Comparison of ENCODE assay signal across 9 cellular contexts in genomic region chr4:138835833-138836521, GRCh38.
A peak's percentile ranks its signal among the peaks of the same experiment; 100 is the strongest.
DNase-seq lines count a peak whose midpoint lies in the region; ATAC-seq and TF ChIP-seq lines count a peak whose summit lies in the region.
"Had no signal": no experiment of that assay in that cellular context is flagged by ENCODE, and none has a peak within 500 bp of the region (broad histone marks: within the 10 kb centered on the region; RNA-seq: fewer than 3 reads in every experiment).

No MANE protein-coding gene starts in this region.

- H3K27me3 ChIP-seq in right cardiac atrium (ENCODE audit: control insufficient read depth, insufficient read depth) = no peaks in the 10 kb centered on the region

- no peak for TF ChIP-seq CTCF in astrocyte of the cerebellum (IDR thresholded peaks at IDR 0.05; ENCODE audit: low read depth, low read length, missing control alignments)

- H3K4me3 ChIP-seq in astrocyte of the cerebellum (ENCODE audit: low read depth, low read length) (no peak overlapping the region), right cardiac atrium (ENCODE audit: low read length) (no peak overlapping the region)

- peak; percentile 36 to 83 for ATAC-seq in right cardiac atrium
- ATAC-seq in effector memory CD8-positive, alpha-beta T cell (replicated peaks) = no peak
- ATAC-seq in HG03139 (IDR thresholded peaks at IDR 0.05; ENCODE audit: unreplicated experiment) = no peak

- H3K4me1 Mint-ChIP-seq in effector memory CD8-positive, alpha-beta T cell (ENCODE audit: low read depth in 2 of 2) = no peaks in the 10 kb centered on the region
- H3K4me1 Mint-ChIP-seq: CD4-positive, alpha-beta memory T cell had no signal

- intact Hi-C loops in right cardiac atrium (cut with DNase I) = no loop called here

- TF ChIP-seq RAD21 in Ishikawa (IDR thresholded peaks at IDR 0.05; ENCODE audit: low read depth) = no peak

- DNase-seq in DMS53 (lab: John Stamatoyannopoulos, UW) (peak; percentile 50), astrocyte of the cerebellum (ENCODE audit: low read depth) (peak; percentile 34), right cardiac atrium (peak; percentile 17 to 80 (median 73)), GOT3 (lab: John Stamatoyannopoulos, UW) (no peak), NCI-H2107 (lab: John Stamatoyannopoulos, UW) (no peak)
- DNase-seq in effector memory CD8-positive, alpha-beta T cell = no peak
- DNase-seq: CD4-positive, alpha-beta memory T cell had no signal

- peaks cover 3% of the 10 kb centered on the region for H3K36me3 Mint-ChIP-seq in effector memory CD8-positive, alpha-beta T cell (ENCODE audit: insufficient read depth)
- H3K36me3 Mint-ChIP-seq: CD4-positive, alpha-beta memory T cell had no signal

- no peak overlapping the region for H3K4me3 Mint-ChIP-seq in effector memory CD8-positive, alpha-beta T cell
- H3K4me3 Mint-ChIP-seq: CD4-positive, alpha-beta memory T cell had no signal

- H3K9me3 Mint-ChIP-seq in effector memory CD8-positive, alpha-beta T cell = no peaks in the 10 kb centered on the region

- in situ Hi-C loops in astrocyte of the cerebellum (cut with HindIII; ENCODE audit: low sequenced_read_pairs) = no loop called here

- H3K27me3 Mint-ChIP-seq in effector memory CD8-positive, alpha-beta T cell = peaks cover 13 to 16% of the 10 kb centered on the region in 2 donors

- no peaks in the 10 kb centered on the region for H3K9me3 ChIP-seq in right cardiac atrium (ENCODE audit: control insufficient read depth, low read length)

- 51% methylated on average over 9 of the region's 9 CpGs for WGBS in right cardiac atrium

- H3K27ac Mint-ChIP-seq in effector memory CD8-positive, alpha-beta T cell = no peak overlapping the region
- H3K27ac Mint-ChIP-seq: CD4-positive, alpha-beta memory T cell had no signal

- no peak for TF ChIP-seq EP300 in Ishikawa (IDR thresholded peaks at IDR 0.05; ENCODE audit: borderline replicate concordance)

- no peak overlapping the region for H3K27ac ChIP-seq in right cardiac atrium (ENCODE audit: low read length)

- H3K4me1 ChIP-seq in right cardiac atrium (ENCODE audit: control insufficient read depth, insufficient read depth, low read length) = no peaks in the 10 kb centered on the region

TF ChIP-seq in Ishikawa, 13 proteins besides CTCF, POLR2A, EP300 and RAD21:
- peak; percentile 46 for TF ChIP-seq NFIC (IDR thresholded peaks at IDR 0.05)
- TF ChIP-seq, protein P1, sequence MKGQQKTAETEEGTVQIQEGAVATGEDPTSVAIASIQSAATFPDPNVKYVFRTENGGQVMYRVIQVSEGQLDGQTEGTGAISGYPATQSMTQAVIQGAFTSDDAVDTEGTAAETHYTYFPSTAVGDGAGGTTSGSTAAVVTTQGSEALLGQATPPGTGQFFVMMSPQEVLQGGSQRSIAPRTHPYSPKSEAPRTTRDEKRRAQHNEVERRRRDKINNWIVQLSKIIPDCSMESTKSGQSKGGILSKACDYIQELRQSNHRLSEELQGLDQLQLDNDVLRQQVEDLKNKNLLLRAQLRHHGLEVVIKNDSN (IDR thresholded peaks at IDR 0.05) = no peak
- TF ChIP-seq, protein P2, sequence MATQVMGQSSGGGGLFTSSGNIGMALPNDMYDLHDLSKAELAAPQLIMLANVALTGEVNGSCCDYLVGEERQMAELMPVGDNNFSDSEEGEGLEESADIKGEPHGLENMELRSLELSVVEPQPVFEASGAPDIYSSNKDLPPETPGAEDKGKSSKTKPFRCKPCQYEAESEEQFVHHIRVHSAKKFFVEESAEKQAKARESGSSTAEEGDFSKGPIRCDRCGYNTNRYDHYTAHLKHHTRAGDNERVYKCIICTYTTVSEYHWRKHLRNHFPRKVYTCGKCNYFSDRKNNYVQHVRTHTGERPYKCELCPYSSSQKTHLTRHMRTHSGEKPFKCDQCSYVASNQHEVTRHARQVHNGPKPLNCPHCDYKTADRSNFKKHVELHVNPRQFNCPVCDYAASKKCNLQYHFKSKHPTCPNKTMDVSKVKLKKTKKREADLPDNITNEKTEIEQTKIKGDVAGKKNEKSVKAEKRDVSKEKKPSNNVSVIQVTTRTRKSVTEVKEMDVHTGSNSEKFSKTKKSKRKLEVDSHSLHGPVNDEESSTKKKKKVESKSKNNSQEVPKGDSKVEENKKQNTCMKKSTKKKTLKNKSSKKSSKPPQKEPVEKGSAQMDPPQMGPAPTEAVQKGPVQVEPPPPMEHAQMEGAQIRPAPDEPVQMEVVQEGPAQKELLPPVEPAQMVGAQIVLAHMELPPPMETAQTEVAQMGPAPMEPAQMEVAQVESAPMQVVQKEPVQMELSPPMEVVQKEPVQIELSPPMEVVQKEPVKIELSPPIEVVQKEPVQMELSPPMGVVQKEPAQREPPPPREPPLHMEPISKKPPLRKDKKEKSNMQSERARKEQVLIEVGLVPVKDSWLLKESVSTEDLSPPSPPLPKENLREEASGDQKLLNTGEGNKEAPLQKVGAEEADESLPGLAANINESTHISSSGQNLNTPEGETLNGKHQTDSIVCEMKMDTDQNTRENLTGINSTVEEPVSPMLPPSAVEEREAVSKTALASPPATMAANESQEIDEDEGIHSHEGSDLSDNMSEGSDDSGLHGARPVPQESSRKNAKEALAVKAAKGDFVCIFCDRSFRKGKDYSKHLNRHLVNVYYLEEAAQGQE (IDR thresholded peaks at IDR 0.05; ENCODE audit: low read depth) = no peak
- no peak for TF ChIP-seq TEAD4 (IDR thresholded peaks at IDR 0.05)
TF ChIP-seq in Ishikawa: peak in this region for 1.

Comparison
In these comparisons a context has a peak if more than half of its experiments do, and no peak if none do; other contexts are left out.
1. DNase-seq: peak in DMS53 (single experiment), astrocyte of the cerebellum (single experiment) and right cardiac atrium (3 of 3); none in GOT3 (single experiment), effector memory CD8-positive, alpha-beta T cell (0 of 3) and NCI-H2107 (single experiment).
2. ATAC-seq: peak in right cardiac atrium (2 of 2); none in effector memory CD8-positive, alpha-beta T cell (single experiment) and HG03139 (single experiment).